ENCODE assay signal across 19 cellular contexts in the genomic region with DNA sequence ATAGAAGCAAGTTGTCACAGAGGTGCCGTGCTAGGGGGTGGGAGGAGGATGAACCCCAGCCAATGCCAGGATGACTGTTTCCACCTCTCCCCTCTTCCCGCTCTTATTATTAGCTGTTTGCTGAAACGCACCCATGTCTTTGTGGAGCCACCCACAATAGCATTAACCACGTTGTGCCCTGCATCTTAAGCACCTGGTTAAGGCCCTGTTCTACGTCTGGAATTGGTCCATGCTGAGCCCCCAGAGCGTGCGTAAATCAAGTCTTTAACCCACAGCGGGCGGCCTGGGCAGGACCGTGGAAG.
DNase-seq lines count a peak whose midpoint lies in the region; ATAC-seq and TF ChIP-seq lines count a peak whose summit lies in the region.
"Had no signal": no experiment of that assay in that cellular context is flagged by ENCODE, and none has a peak within 500 bp of the region (broad histone marks: within the 10 kb centered on the region; RNA-seq: fewer than 3 reads in every experiment).

No MANE protein-coding gene starts in this region.

- DNase-seq in stimulated activated effector memory CD8-positive, alpha-beta T cell treated with anti-CD3 and anti-CD28 coated beads, Interleukin-12 subunit alpha, Interleukin-12 subunit beta, amount 100 ng/mL, for 72 hours (ENCODE audit: low spot score in 2 of 2), result no peak
- no peak for DNase-seq in stimulated activated naive CD4-positive, alpha-beta T cell (lab: John Stamatoyannopoulos, UW)
- no peak for DNase-seq in activated naive CD4-positive, alpha-beta T cell treated with anti-CD3 and anti-CD28 coated beads, Interleukin-2, amount 10 ng/mL, durations not matched to agents 7 days and 5 days
- DNase-seq: activated CD4-positive, alpha-beta T cell treated with anti-CD3 and anti-CD28 coated beads, Interleukin-2, amount 10 ng/mL, durations not matched to agents 7 days and 5 days; activated T-cell treated with anti-CD3 and anti-CD28 coated beads, Interleukin-2, amount 50 U/mL, for 4 hours; body of pancreas; DMS 273 treated with DMSO at 0.1 percent for 48 hours; NCI-H1417 treated with DMSO at 0.1 percent for 48 hours; stimulated activated CD4-positive, alpha-beta T cell treated with anti-CD3 and anti-CD28 coated beads, Interleukin-2, amount 100 ng/mL, for 24 hours had no signal

- peak overlapping the region; percentile 29 to 92 (median 83) for H3K27ac Mint-ChIP-seq in brain
- H3K27ac Mint-ChIP-seq in stimulated activated effector memory CD8-positive, alpha-beta T cell treated with anti-CD3 and anti-CD28 coated beads, Interleukin-12 subunit alpha, Interleukin-12 subunit beta, amount 100 ng/mL, for 72 hours, result peak overlapping the region; percentile 79
- no peak overlapping the region for H3K27ac Mint-ChIP-seq in activated naive CD4-positive, alpha-beta T cell treated with anti-CD3 and anti-CD28 coated beads, Interleukin-2, amount 10 ng/mL, durations not matched to agents 7 days and 5 days
- H3K27ac Mint-ChIP-seq: activated CD4-positive, alpha-beta T cell treated with anti-CD3 and anti-CD28 coated beads, Interleukin-2, amount 10 ng/mL, durations not matched to agents 7 days and 5 days; activated naive CD8-positive, alpha-beta T cell had no signal

- peaks cover 36% of the 10 kb centered on the region for H3K4me1 Mint-ChIP-seq in brain
- peaks cover 36% of the 10 kb centered on the region for H3K4me1 Mint-ChIP-seq in stimulated activated effector memory CD8-positive, alpha-beta T cell treated with anti-CD3 and anti-CD28 coated beads, Interleukin-12 subunit alpha, Interleukin-12 subunit beta, amount 100 ng/mL, for 72 hours
- H3K4me1 Mint-ChIP-seq in activated naive CD4-positive, alpha-beta T cell treated with anti-CD3 and anti-CD28 coated beads, Interleukin-2, amount 10 ng/mL, durations not matched to agents 7 days and 5 days, result peaks cover 14% of the 10 kb centered on the region

- ATAC-seq in stimulated activated effector memory CD8-positive, alpha-beta T cell treated with anti-CD3 and anti-CD28 coated beads, Interleukin-12 subunit alpha, Interleukin-12 subunit beta, amount 100 ng/mL, for 72 hours, result no peak
- ATAC-seq in GM21737 (IDR thresholded peaks at IDR 0.05; ENCODE audit: unreplicated experiment), result no peak
- ATAC-seq: body of pancreas, Panc1, sciatic nerve had no signal

- H3K27ac ChIP-seq in HEK293 (ENCODE audit: extremely low read depth, low read depth, low read length) (no peak overlapping the region), mesodermal cell (ENCODE audit: low read depth, low read length, severe bottlenecking) (peak overlapping the region; percentile 89)
- H3K27ac ChIP-seq: neutrophil, thoracic aorta had no signal

- H3K4me1 ChIP-seq in HEK293 (ENCODE audit: control insufficient read depth, insufficient read depth, low read length), result no peaks in the 10 kb centered on the region; the same call in 1 of the 2 replicates
- peaks cover 34% of the 10 kb centered on the region for H3K4me1 ChIP-seq in mesodermal cell (ENCODE audit: control insufficient read depth, insufficient read depth, low read length, poor library complexity, severe bottlenecking)

- H3K36me3 ChIP-seq in HEK293 (ENCODE audit: control insufficient read depth in 2 of 2, insufficient read depth in 1 of 2, low read length in 2 of 2) (no peaks in the 10 kb centered on the region), mesodermal cell (ENCODE audit: control insufficient read depth, insufficient read depth, low read length) (peaks cover 36% of the 10 kb centered on the region)
- H3K36me3 ChIP-seq: neutrophil, thoracic aorta had no signal

- H3K4me3 Mint-ChIP-seq in brain, result no peak overlapping the region
- H3K4me3 Mint-ChIP-seq in stimulated activated effector memory CD8-positive, alpha-beta T cell treated with anti-CD3 and anti-CD28 coated beads, Interleukin-12 subunit alpha, Interleukin-12 subunit beta, amount 100 ng/mL, for 72 hours, result no peak overlapping the region
- H3K4me3 Mint-ChIP-seq in activated naive CD4-positive, alpha-beta T cell treated with anti-CD3 and anti-CD28 coated beads, Interleukin-2, amount 10 ng/mL, durations not matched to agents 7 days and 5 days, result no peak overlapping the region
- H3K4me3 Mint-ChIP-seq: activated CD4-positive, alpha-beta T cell treated with anti-CD3 and anti-CD28 coated beads, Interleukin-2, amount 10 ng/mL, durations not matched to agents 7 days and 5 days; activated naive CD8-positive, alpha-beta T cell; activated T-cell treated with anti-CD3 and anti-CD28 coated beads, Interleukin-2, amount 50 U/mL, for 4 hours had no signal

- H3K9me3 ChIP-seq in HEK293 (ENCODE audit: control insufficient read depth, insufficient read depth, low read depth, low read length), result no peaks in the 10 kb centered on the region
- H3K9me3 ChIP-seq in mesodermal cell (ENCODE audit: control insufficient read depth, low read length), result no peaks in the 10 kb centered on the region
- H3K9me3 ChIP-seq: BE2C, body of pancreas, neutrophil, thoracic aorta had no signal

- POLR2A ChIA-PET in HEK293 (lab: Yijun Ruan, JAX), result no interaction called here

- H3K4me3 ChIP-seq in HEK293 (ENCODE audit: low read depth, low read length), result no peak overlapping the region
- H3K4me3 ChIP-seq in mesodermal cell (ENCODE audit: extremely low read depth, insufficient read depth, low read length, poor library complexity, severe bottlenecking), result no peak overlapping the region
- H3K4me3 ChIP-seq: body of pancreas had no signal

- 89 to 90% methylated on average over 9 to 10 of the region's 10 CpGs for WGBS in mesodermal cell (ENCODE audit: insufficient coverage in 2 of 2), 2 experiments

- peaks cover 55% of the 10 kb centered on the region for H3K36me3 Mint-ChIP-seq in brain
- no peaks in the 10 kb centered on the region for H3K36me3 Mint-ChIP-seq in stimulated activated effector memory CD8-positive, alpha-beta T cell treated with anti-CD3 and anti-CD28 coated beads, Interleukin-12 subunit alpha, Interleukin-12 subunit beta, amount 100 ng/mL, for 72 hours
- H3K36me3 Mint-ChIP-seq in activated naive CD4-positive, alpha-beta T cell treated with anti-CD3 and anti-CD28 coated beads, Interleukin-2, amount 10 ng/mL, durations not matched to agents 7 days and 5 days, result peaks cover 16% of the 10 kb centered on the region

- CTCF ChIA-PET in HEK293 (lab: Yijun Ruan, JAX), result interaction anchor here (1.6 kb wide), 1 partner anchor 138 kb away, joined by 5 read pairs; no protein-coding TSS in a partner anchor
- CTCF ChIA-PET in activated naive CD4-positive, alpha-beta T cell treated with anti-CD3 and anti-CD28 coated beads, Interleukin-2, amount 10 ng/mL, durations not matched to agents 7 days and 5 days (lab: Charles Lee), result no interaction called here

- H3K27me3 Mint-ChIP-seq in brain, result no peaks in the 10 kb centered on the region
- H3K27me3 Mint-ChIP-seq in activated naive CD4-positive, alpha-beta T cell treated with anti-CD3 and anti-CD28 coated beads, Interleukin-2, amount 10 ng/mL, durations not matched to agents 7 days and 5 days, result no peaks in the 10 kb centered on the region
- H3K27me3 Mint-ChIP-seq: activated CD4-positive, alpha-beta T cell treated with anti-CD3 and anti-CD28 coated beads, Interleukin-2, amount 10 ng/mL, durations not matched to agents 7 days and 5 days; activated naive CD8-positive, alpha-beta T cell had no signal

- no peak for TF ChIP-seq CTCF in HEK293 (tag by site-specific recombination; IDR thresholded peaks at IDR 0.05)
- TF ChIP-seq CTCF in brain (conservative IDR thresholded peaks at IDR 0.05), result no peak

- peaks cover 9 to 21% (median 13%) of the 10 kb centered on the region in 5 experiments for H3K9me3 Mint-ChIP-seq in brain
- peaks cover 8% of the 10 kb centered on the region for H3K9me3 Mint-ChIP-seq in stimulated activated effector memory CD8-positive, alpha-beta T cell treated with anti-CD3 and anti-CD28 coated beads, Interleukin-12 subunit alpha, Interleukin-12 subunit beta, amount 100 ng/mL, for 72 hours
- peaks cover 11% of the 10 kb centered on the region for H3K9me3 Mint-ChIP-seq in activated naive CD4-positive, alpha-beta T cell treated with anti-CD3 and anti-CD28 coated beads, Interleukin-2, amount 10 ng/mL, durations not matched to agents 7 days and 5 days

TF ChIP-seq in HEK293, 187 proteins besides CTCF, POLR2A, EP300 and RAD21:
- TF ChIP-seq ZSCAN23 (tag by site-specific recombination; IDR thresholded peaks at IDR 0.05), result no peak
- peak; percentile 31 for TF ChIP-seq ZFHX2 (tag by site-specific recombination; conservative IDR thresholded peaks at IDR 0.05)
- TF ChIP-seq EGR2 (tag by site-specific recombination; IDR thresholded peaks at IDR 0.05; ENCODE audit: low read depth), result peak; percentile 63
